ENCODE assay signal across 1 cellular context in the genomic region with DNA sequence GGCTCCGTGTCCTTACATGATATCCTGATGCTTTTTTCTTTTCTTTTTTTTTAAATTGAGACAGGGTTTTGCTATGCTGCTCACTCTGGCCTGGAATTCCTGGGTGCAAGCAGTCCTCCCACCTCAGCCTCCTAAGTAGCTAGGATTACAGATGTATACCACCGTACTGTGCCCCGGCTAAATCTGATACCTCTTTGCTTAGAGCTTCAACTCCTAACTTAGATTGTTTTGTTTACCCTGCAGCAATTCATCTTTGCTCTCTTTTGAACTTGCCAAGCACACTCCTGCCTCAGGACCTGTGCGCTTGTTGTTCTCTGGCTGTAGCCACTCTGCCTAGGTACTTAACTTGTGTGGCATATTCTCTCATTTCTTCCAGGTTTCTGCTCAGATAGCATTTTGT.
TF ChIP-seq lines count a peak whose summit lies in the region.

No MANE protein-coding gene starts in this region.

TF ChIP-seq in IMR-90, 13 proteins besides CTCF, POLR2A, EP300 and RAD21:
- TF ChIP-seq NFE2L2 (IDR thresholded peaks at IDR 0.05; ENCODE audit: low read depth, low read length) (no peak), MAFK (IDR thresholded peaks at IDR 0.05; ENCODE audit: low read depth, low read length) (no peak), CHD1 (IDR thresholded peaks at IDR 0.05; ENCODE audit: low read depth, low read length) (no peak), MAZ (IDR thresholded peaks at IDR 0.05; ENCODE audit: borderline replicate concordance, low read depth, low read length) (no peak), SMC3 (IDR thresholded peaks at IDR 0.05; ENCODE audit: low read depth, low read length) (no peak)
- TF ChIP-seq, protein P1, sequence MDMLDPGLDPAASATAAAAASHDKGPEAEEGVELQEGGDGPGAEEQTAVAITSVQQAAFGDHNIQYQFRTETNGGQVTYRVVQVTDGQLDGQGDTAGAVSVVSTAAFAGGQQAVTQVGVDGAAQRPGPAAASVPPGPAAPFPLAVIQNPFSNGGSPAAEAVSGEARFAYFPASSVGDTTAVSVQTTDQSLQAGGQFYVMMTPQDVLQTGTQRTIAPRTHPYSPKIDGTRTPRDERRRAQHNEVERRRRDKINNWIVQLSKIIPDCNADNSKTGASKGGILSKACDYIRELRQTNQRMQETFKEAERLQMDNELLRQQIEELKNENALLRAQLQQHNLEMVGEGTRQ (IDR thresholded peaks at IDR 0.05; ENCODE audit: low read depth, low read length), result no peak
- TF ChIP-seq, protein P2, sequence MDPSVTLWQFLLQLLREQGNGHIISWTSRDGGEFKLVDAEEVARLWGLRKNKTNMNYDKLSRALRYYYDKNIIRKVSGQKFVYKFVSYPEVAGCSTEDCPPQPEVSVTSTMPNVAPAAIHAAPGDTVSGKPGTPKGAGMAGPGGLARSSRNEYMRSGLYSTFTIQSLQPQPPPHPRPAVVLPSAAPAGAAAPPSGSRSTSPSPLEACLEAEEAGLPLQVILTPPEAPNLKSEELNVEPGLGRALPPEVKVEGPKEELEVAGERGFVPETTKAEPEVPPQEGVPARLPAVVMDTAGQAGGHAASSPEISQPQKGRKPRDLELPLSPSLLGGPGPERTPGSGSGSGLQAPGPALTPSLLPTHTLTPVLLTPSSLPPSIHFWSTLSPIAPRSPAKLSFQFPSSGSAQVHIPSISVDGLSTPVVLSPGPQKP (IDR thresholded peaks at IDR 0.05; ENCODE audit: borderline replicate concordance, low read depth, low read length), result no peak
